3 cellular contexts compared by ENCODE assay signal in genomic region chr11:107040447-107041444, GRCh38.
TF ChIP-seq lines count a peak whose summit lies in the region.

No MANE protein-coding gene starts in this region.

TF ChIP-seq in SK-N-SH, 30 proteins besides CTCF, POLR2A, EP300 and RAD21:
- TF ChIP-seq TCF12 (IDR thresholded peaks at IDR 0.05) (peak; percentile 55), FOSL2 (IDR thresholded peaks at IDR 0.05; ENCODE audit: borderline replicate concordance, low read depth) (peak; percentile 35; the same call in 1 of the 2 replicates), FOXJ3 (CRISPR knock-in tag; IDR thresholded peaks at IDR 0.05) (no peak), PBX3 (IDR thresholded peaks at IDR 0.05) (peak; percentile 25; the same call in 1 of the 2 replicates), YY1 (IDR thresholded peaks at IDR 0.05; ENCODE audit: low read depth) (no peak), MXI1 (IDR thresholded peaks at IDR 0.05; ENCODE audit: low read depth, low read length) (no peak), TAF1 (IDR thresholded peaks at IDR 0.05; ENCODE audit: borderline replicate concordance, low read depth, low read length) (no peak), USF2 (IDR thresholded peaks at IDR 0.05; ENCODE audit: borderline replicate concordance, low read depth, low read length) (no peak), USF1 (IDR thresholded peaks at IDR 0.05; ENCODE audit: borderline replicate concordance, low read depth) (no peak), POLR2AphosphoS5 (IDR thresholded peaks at IDR 0.05; ENCODE audit: low read depth, low read length) (no peak), SMC3 (IDR thresholded peaks at IDR 0.05; ENCODE audit: low read depth, low read length) (no peak), CHD2 (IDR thresholded peaks at IDR 0.05; ENCODE audit: low read length, partially characterized antibody) (no peak), RXRA (IDR thresholded peaks at IDR 0.05; ENCODE audit: borderline replicate concordance, low read depth) (no peak), ZBTB33 (IDR thresholded peaks at IDR 0.05; ENCODE audit: borderline replicate concordance, low read depth) (no peak), JUND (IDR thresholded peaks at IDR 0.05) (peak; percentile 39), GABPA (IDR thresholded peaks at IDR 0.05; ENCODE audit: low read depth) (no peak)

TF ChIP-seq in SK-N-SH treated with all-trans-retinoic acid at 6 μM for 48 hours, 23 proteins besides CTCF, POLR2A, EP300 and RAD21:
- TF ChIP-seq OSR1 (CRISPR knock-in tag; IDR thresholded peaks at IDR 0.05) (no peak), TCF4 (CRISPR knock-in tag; IDR thresholded peaks at IDR 0.05; ENCODE audit: borderline replicate concordance) (no peak), ISL1 (CRISPR knock-in tag; IDR thresholded peaks at IDR 0.05) (no peak), RARB (CRISPR knock-in tag; IDR thresholded peaks at IDR 0.05) (no peak), SNAI2 (CRISPR knock-in tag; IDR thresholded peaks at IDR 0.05) (no peak), POU6F1 (CRISPR knock-in tag; IDR thresholded peaks at IDR 0.05; ENCODE audit: borderline replicate concordance, low read depth) (no peak), GLIS3 (CRISPR knock-in tag; IDR thresholded peaks at IDR 0.05) (no peak), ZNF565 (CRISPR knock-in tag; conservative IDR thresholded peaks at IDR 0.05; ENCODE audit: low read depth) (no peak), PPARA (CRISPR knock-in tag; IDR thresholded peaks at IDR 0.05; ENCODE audit: borderline replicate concordance) (no peak), CSRNP3 (CRISPR knock-in tag; IDR thresholded peaks at IDR 0.05) (no peak), ESRRG (CRISPR knock-in tag; IDR thresholded peaks at IDR 0.05) (no peak), ZFP30 (CRISPR knock-in tag; IDR thresholded peaks at IDR 0.05) (no peak), ZNF8 (CRISPR knock-in tag; IDR thresholded peaks at IDR 0.05) (no peak), CREB5 (CRISPR knock-in tag; IDR thresholded peaks at IDR 0.05; ENCODE audit: low read depth) (no peak)

TF ChIP-seq in K562, 482 proteins besides CTCF, POLR2A, EP300 and RAD21:
- no peak for TF ChIP-seq KLF10 (CRISPR knock-in tag; IDR thresholded peaks at IDR 0.05)
- TF ChIP-seq TCF3 (CRISPR knock-in tag; IDR thresholded peaks at IDR 0.05), result peak; percentile 50; the same call in 1 of the 2 replicates
- TF ChIP-seq ZNF316 (IDR thresholded peaks at IDR 0.05), result 0 out of 2 replicates have a peak, but pooled peaks have one; percentile 1
- peak; percentile 51; the same call in 1 of the 2 replicates for TF ChIP-seq CBFA2T3 (IDR thresholded peaks at IDR 0.05)
